21 cellular contexts compared by ENCODE assay signal in genomic region chr11:64409707-64410395, GRCh38. TPM values are rescaled to one million over a fixed set of nuclear protein-coding genes. Genes with fewer than 3 reads are reported as not detected.
DNase-seq lines count a peak whose midpoint lies in the region; ATAC-seq, FAIRE-seq and TF ChIP-seq lines count a peak whose summit lies in the region.
"Had no signal": no experiment of that assay in that cellular context is flagged by ENCODE, and none has a peak within 500 bp of the region (broad histone marks: within the 10 kb centered on the region; RNA-seq: fewer than 3 reads in every experiment).

No MANE protein-coding gene starts in this region.

- H3K36me3 ChIP-seq in vagina: no peaks in the 10 kb centered on the region
- H3K36me3 ChIP-seq: ascending aorta, gastrocnemius medialis had no signal

- H3K9me3 ChIP-seq in vagina: no peaks in the 10 kb centered on the region
- H3K9me3 ChIP-seq: ascending aorta, gastrocnemius medialis had no signal

- H3K27ac ChIP-seq in vagina: no peak overlapping the region
- H3K27ac ChIP-seq: ascending aorta, C4-2B, gastrocnemius medialis had no signal

- in situ Hi-C loops in KBM-7 (cut with MboI; ENCODE audit: low pct_unique_long_range_greater_than_20kb, low sequenced_read_pairs): no loop called here

- DNase-seq in D341Med (ENCODE audit: low spot score) (peak; percentile 67), NCI-H524 treated with DMSO at 0.1 percent for 48 hours (lab: John Stamatoyannopoulos, UW) (peak; percentile 97), omental fat pad (ENCODE audit: low spot score) (no peak), KBM-7 (no peak), vagina (ENCODE audit: extremely low spot score in 2 of 2) (no peak), medulla oblongata (ENCODE audit: extremely low spot score) (no peak), RKO (ENCODE audit: low spot score) (no peak)
- DNase-seq: activated CD4-positive, alpha-beta memory T cell treated with anti-CD3 and anti-CD28 coated beads for 36 hours; effector CD8-positive, alpha-beta T cell; gastrocnemius medialis; GDM1; HFFc6; NCI-H1048; stimulated activated CD4-positive, alpha-beta T cell treated with anti-CD3 and anti-CD28 coated beads, Interleukin-4, amount 100 ng/mL, for 4 hours; T-helper 9 cell had no signal

- no peaks in the 10 kb centered on the region for H3K27me3 ChIP-seq in vagina
- H3K27me3 ChIP-seq: ascending aorta, gastrocnemius medialis had no signal

- H3K4me3 ChIP-seq in vagina: no peak overlapping the region
- H3K4me3 ChIP-seq: ascending aorta, gastrocnemius medialis had no signal

- H3K4me1 ChIP-seq in vagina: peaks cover 7% of the 10 kb centered on the region
- H3K4me1 ChIP-seq: gastrocnemius medialis had no signal

- FAIRE-seq in endometrium (lab: Jason Lieb, UNC): peak; percentile 89
- FAIRE-seq: islet of Langerhans, RCC 7860 had no signal

- TF ChIP-seq CTCF in omental fat pad (IDR thresholded peaks at IDR 0.05) (no peak), vagina (IDR thresholded peaks at IDR 0.05) (no peak)

- intact Hi-C loops in vagina (cut with DNase I): no loop called here

- peak; percentile 62 for ATAC-seq in omental fat pad (ENCODE audit: low FRiP score)
- ATAC-seq: gastrocnemius medialis; stimulated activated memory B cell treated with anti-CD40 and anti-IgM and Interleukin-4, amounts not matched to agents 10 μg/mL and 1 μg/mL and 100 μg/mL, for 72 hours had no signal

- TF ChIP-seq POLR2A in vagina (IDR thresholded peaks at IDR 0.05): no peak

RNA-seq across cellular contexts. Expression of gene RPS6KA4, which starts 50.9 kb away (rescaled TPM):
- total RNA-seq in omental fat pad: 10 to 100 TPM; 15.7 to 64.2 (median 28.1) TPM
- total RNA-seq in vagina: 39.3 TPM

Comparison
In these comparisons a context has a peak if more than half of its experiments do, and no peak if none do; other contexts are left out.
1. DNase-seq: peak in D341Med (single experiment) and NCI-H524 treated with DMSO at 0.1 percent for 48 hours (single experiment); none in omental fat pad (single experiment), KBM-7 (single experiment), vagina (0 of 2), medulla oblongata (single experiment) and RKO (single experiment).